In genomic region chr2:209390839-209391238, GRCh38 we compare ENCODE assay signal across 33 cellular contexts. TPM values are rescaled to one million over a fixed set of nuclear protein-coding genes. Genes with fewer than 3 reads are reported as not detected.
"Had no signal": no experiment of that assay in that cellular context is flagged by ENCODE, and none has a peak within 500 bp of the region (broad histone marks: within the 10 kb centered on the region; RNA-seq: fewer than 3 reads in every experiment).

No MANE protein-coding gene starts in this region.

- H3K27me3 ChIP-seq: SJSA1 had no signal

- H3K9me3 ChIP-seq: SJSA1 had no signal

- DNase-seq: activated CD4-positive, alpha-beta memory T cell treated with anti-CD3 and anti-CD28 coated beads, Interleukin-2, amount 10 ng/mL, durations not matched to agents 7 days and 5 days; activated CD4-positive, alpha-beta T cell treated with anti-CD3 and anti-CD28 coated beads for 1 hour; activated CD4-positive, alpha-beta T cell treated with anti-CD3 and anti-CD28 coated beads for 48 hours; activated CD4-positive, CD25-positive, alpha-beta regulatory T cell; activated CD8-positive, alpha-beta memory T cell treated with anti-CD3 and anti-CD28 coated beads for 24 hours; activated CD8-positive, alpha-beta memory T cell treated with anti-CD3 and anti-CD28 coated beads, Interleukin-2, amount 10 ng/mL, durations not matched to agents 7 days and 5 days; activated CD8-positive, alpha-beta memory T cell treated with anti-CD3 and anti-CD28 coated beads, Interleukin-2, amount 50 U/mL, for 48 hours; activated effector memory CD4-positive, alpha-beta T cell treated with Interleukin-2 at 50 U/mL for 16 hours; activated naive CD4-positive, alpha-beta T cell treated with anti-CD3 and anti-CD28 coated beads, Interleukin-2, amount 10 ng/mL, durations not matched to agents 7 days and 5 days; activated naive CD8-positive, alpha-beta T cell treated with anti-CD3 and anti-CD28 coated beads, Interleukin-2, amount 50 U/mL, for 24 hours; activated T-cell treated with anti-CD3 and anti-CD28 coated beads, Interleukin-2, amount 50 U/mL, for 48 hours; anterior cingulate cortex; central memory CD4-positive, alpha-beta T cell; NCI-H1092 treated with DMSO at 0.1 percent for 48 hours; NCI-H146; NCI-H187; NCI-H2029 treated with DMSO at 0.1 percent for 48 hours; NCI-H2107; NCI-H2171; NCI-H510A; NCI-H526; NCI-H748 treated with DMSO at 0.1 percent for 48 hours; PC-9; SHP77; SW 1271; T-helper 1 cell; T-helper 2 cell; T-helper 9 cell; WERI-Rb-1 had no signal

- H3K36me3 Mint-ChIP-seq: activated CD8-positive, alpha-beta memory T cell treated with anti-CD3 and anti-CD28 coated beads, Interleukin-2, amount 10 ng/mL, durations not matched to agents 7 days and 5 days; activated naive CD4-positive, alpha-beta T cell treated with anti-CD3 and anti-CD28 coated beads, Interleukin-2, amount 10 ng/mL, durations not matched to agents 7 days and 5 days; activated naive CD8-positive, alpha-beta T cell; brain had no signal

- ATAC-seq: activated CD8-positive, alpha-beta memory T cell treated with anti-CD3 and anti-CD28 coated beads, Interleukin-2, amount 10 ng/mL, durations not matched to agents 7 days and 5 days; activated naive CD8-positive, alpha-beta T cell treated with anti-CD3 and anti-CD28 coated beads, Interleukin-2, amount 50 U/mL, for 24 hours had no signal

- H3K9ac ChIP-seq: KMS-11 had no signal

- H3K4me3 Mint-ChIP-seq: activated CD4-positive, alpha-beta memory T cell treated with anti-CD3 and anti-CD28 coated beads, Interleukin-2, amount 10 ng/mL, durations not matched to agents 7 days and 5 days; activated CD8-positive, alpha-beta memory T cell treated with anti-CD3 and anti-CD28 coated beads, Interleukin-2, amount 10 ng/mL, durations not matched to agents 7 days and 5 days; activated naive CD4-positive, alpha-beta T cell treated with anti-CD3 and anti-CD28 coated beads, Interleukin-2, amount 10 ng/mL, durations not matched to agents 7 days and 5 days; activated naive CD8-positive, alpha-beta T cell; activated naive CD8-positive, alpha-beta T cell treated with anti-CD3 and anti-CD28 coated beads, Interleukin-2, amount 50 U/mL, for 24 hours had no signal

- H3K27ac Mint-ChIP-seq: activated CD4-positive, alpha-beta memory T cell treated with anti-CD3 and anti-CD28 coated beads, Interleukin-2, amount 10 ng/mL, durations not matched to agents 7 days and 5 days; activated CD8-positive, alpha-beta memory T cell treated with anti-CD3 and anti-CD28 coated beads, Interleukin-2, amount 10 ng/mL, durations not matched to agents 7 days and 5 days; activated naive CD4-positive, alpha-beta T cell treated with anti-CD3 and anti-CD28 coated beads, Interleukin-2, amount 10 ng/mL, durations not matched to agents 7 days and 5 days; activated naive CD8-positive, alpha-beta T cell; activated naive CD8-positive, alpha-beta T cell treated with anti-CD3 and anti-CD28 coated beads, Interleukin-2, amount 50 U/mL, for 24 hours had no signal

- H3K4me1 Mint-ChIP-seq: activated CD4-positive, alpha-beta memory T cell treated with anti-CD3 and anti-CD28 coated beads, Interleukin-2, amount 10 ng/mL, durations not matched to agents 7 days and 5 days; activated CD8-positive, alpha-beta memory T cell treated with anti-CD3 and anti-CD28 coated beads, Interleukin-2, amount 10 ng/mL, durations not matched to agents 7 days and 5 days; activated naive CD4-positive, alpha-beta T cell treated with anti-CD3 and anti-CD28 coated beads, Interleukin-2, amount 10 ng/mL, durations not matched to agents 7 days and 5 days; activated naive CD8-positive, alpha-beta T cell treated with anti-CD3 and anti-CD28 coated beads, Interleukin-2, amount 50 U/mL, for 24 hours had no signal

- H2AFZ ChIP-seq: PC-9 had no signal

- H3K4me1 ChIP-seq: SJSA1 had no signal

- H3K36me3 ChIP-seq: SJSA1, WERI-Rb-1 had no signal

- H3K27ac ChIP-seq: KMS-11, SJSA1, WERI-Rb-1 had no signal

- H3K4me2 ChIP-seq: KMS-11, PC-9 had no signal

- H3K27me3 Mint-ChIP-seq: activated CD4-positive, alpha-beta memory T cell treated with anti-CD3 and anti-CD28 coated beads, Interleukin-2, amount 10 ng/mL, durations not matched to agents 7 days and 5 days; activated CD8-positive, alpha-beta memory T cell treated with anti-CD3 and anti-CD28 coated beads, Interleukin-2, amount 10 ng/mL, durations not matched to agents 7 days and 5 days; activated naive CD4-positive, alpha-beta T cell treated with anti-CD3 and anti-CD28 coated beads, Interleukin-2, amount 10 ng/mL, durations not matched to agents 7 days and 5 days; brain had no signal

- H3K4me3 ChIP-seq: PC-9, SJSA1 had no signal

- H3K9me3 Mint-ChIP-seq: activated naive CD4-positive, alpha-beta T cell treated with anti-CD3 and anti-CD28 coated beads, Interleukin-2, amount 10 ng/mL, durations not matched to agents 7 days and 5 days had no signal

RNA-seq across cellular contexts. Expression of gene MAP2, which starts 33.0 kb away (rescaled TPM):
- total RNA-seq: activated CD4-positive, alpha-beta memory T cell treated with anti-CD3 and anti-CD28 coated beads, Interleukin-2, amount 10 ng/mL, durations not matched to agents 7 days and 5 days had no signal
